ENCODE assay signal across 1 cellular context in the genomic region with DNA sequence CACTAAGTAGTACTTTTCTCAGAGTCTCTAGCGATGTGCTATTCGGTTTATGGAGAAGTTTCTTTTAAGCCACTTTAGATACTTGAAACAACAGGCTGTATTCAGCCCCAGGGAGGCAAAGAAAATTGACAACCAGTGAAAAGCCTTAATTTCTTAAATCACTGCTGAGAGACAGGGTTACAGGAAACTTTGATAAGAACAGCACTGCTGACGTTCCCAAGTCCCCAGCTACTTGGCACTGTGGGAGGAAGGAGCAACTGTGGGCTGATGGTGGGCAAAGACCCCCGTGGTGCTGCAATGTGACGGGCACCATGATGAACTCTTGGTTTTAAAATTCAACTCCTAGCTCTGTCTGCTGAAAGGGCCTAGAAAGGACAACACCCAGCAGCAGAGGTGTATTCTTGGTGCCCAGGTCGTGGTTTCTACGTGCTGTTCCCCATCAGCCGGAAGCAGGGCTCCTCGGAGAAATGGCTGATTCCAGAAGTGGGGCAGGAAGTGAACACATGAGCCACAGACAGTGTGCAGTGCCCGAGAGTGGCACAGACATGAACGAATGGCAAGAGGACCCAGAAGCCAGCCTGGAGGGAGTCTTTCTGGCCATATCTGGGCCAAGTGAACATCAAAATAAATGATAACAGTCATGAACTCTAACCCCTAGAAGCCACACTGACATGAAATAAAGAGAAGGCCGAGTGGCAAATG.
TF ChIP-seq lines count a peak whose summit lies in the region.

No MANE protein-coding gene starts in this region.

TF ChIP-seq in endothelial cell of umbilical vein, 7 proteins besides CTCF, POLR2A, EP300 and RAD21:
- no peak for TF ChIP-seq EZH2 (IDR thresholded peaks at IDR 0.05; ENCODE audit: borderline replicate concordance, low read depth, low read length, severe bottlenecking)
- TF ChIP-seq, protein P1, sequence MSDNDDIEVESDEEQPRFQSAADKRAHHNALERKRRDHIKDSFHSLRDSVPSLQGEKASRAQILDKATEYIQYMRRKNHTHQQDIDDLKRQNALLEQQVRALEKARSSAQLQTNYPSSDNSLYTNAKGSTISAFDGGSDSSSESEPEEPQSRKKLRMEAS (IDR thresholded peaks at IDR 0.05; ENCODE audit: insufficient read depth, insufficient read length) = no peak
- TF ChIP-seq MYC (IDR thresholded peaks at IDR 0.05; ENCODE audit: low read depth, low read length) = no peak
- TF ChIP-seq POLR2AphosphoS5 (IDR thresholded peaks at IDR 0.05; ENCODE audit: insufficient read depth, low read depth, low read length) = no peak
- no peak for TF ChIP-seq JUN (IDR thresholded peaks at IDR 0.05; ENCODE audit: borderline replicate concordance, insufficient read depth, insufficient read length, low read depth)
- no peak for TF ChIP-seq FOS (IDR thresholded peaks at IDR 0.05; ENCODE audit: borderline replicate concordance, insufficient read depth, low read length)
- TF ChIP-seq GATA2 (IDR thresholded peaks at IDR 0.05; ENCODE audit: insufficient read depth, insufficient read length, low read depth, low read length) = no peak
TF ChIP-seq in endothelial cell of umbilical vein: peak in this region for 0.
